12 cellular contexts compared by ENCODE assay signal in genomic region chr7:55549457-55549856, GRCh38. TPM values are rescaled to one million over a fixed set of nuclear protein-coding genes. Genes with fewer than 3 reads are reported as not detected.
DNase-seq lines count a peak whose midpoint lies in the region; ATAC-seq and TF ChIP-seq lines count a peak whose summit lies in the region.
"Had no signal": no experiment of that assay in that cellular context is flagged by ENCODE, and none has a peak within 500 bp of the region (broad histone marks: within the 10 kb centered on the region; RNA-seq: fewer than 3 reads in every experiment).

No MANE protein-coding gene starts in this region.

- peaks cover 17% of the 10 kb centered on the region for H3K36me3 Mint-ChIP-seq in CD4-positive, CD25-positive, alpha-beta regulatory T cell
- H3K36me3 Mint-ChIP-seq in HFFc6 (ENCODE audit: low read depth): peaks cover 5% of the 10 kb centered on the region; the same call in 1 of the 2 replicates

- DNase-seq in CD4-positive, CD25-positive, alpha-beta regulatory T cell: no peak
- no peak for DNase-seq in retina
- no peak for DNase-seq in SJCRH30
- DNase-seq in HFFc6: no peak
- DNase-seq: NCI-H1436 treated with DMSO at 0.1 percent for 48 hours, thyroid gland had no signal

- no peaks in the 10 kb centered on the region for H3K27me3 ChIP-seq in CD4-positive, CD25-positive, alpha-beta regulatory T cell (ENCODE audit: control insufficient read depth, insufficient read depth, low read length)
- H3K27me3 ChIP-seq in SJCRH30: no peaks in the 10 kb centered on the region
- H3K27me3 ChIP-seq: thyroid gland had no signal

- peaks cover 88% of the 10 kb centered on the region for H3K4me1 ChIP-seq in CD4-positive, CD25-positive, alpha-beta regulatory T cell (ENCODE audit: control insufficient read depth, insufficient read depth, low read length, poor library complexity, severe bottlenecking)
- peaks cover 19% of the 10 kb centered on the region for H3K4me1 ChIP-seq in SJCRH30

- no peaks in the 10 kb centered on the region for H3K9me3 ChIP-seq in CD4-positive, CD25-positive, alpha-beta regulatory T cell (ENCODE audit: control insufficient read depth in 2 of 2, low read length in 2 of 2)
- no peaks in the 10 kb centered on the region for H3K9me3 ChIP-seq in SJCRH30 (replicated peaks)
- H3K9me3 ChIP-seq: thyroid gland had no signal

- ATAC-seq in CD4-positive, CD25-positive, alpha-beta regulatory T cell (ENCODE audit: low read depth in 2 of 2): no peak
- ATAC-seq in GM19023 (IDR thresholded peaks at IDR 0.05; ENCODE audit: unreplicated experiment): peak; percentile 38
- peak; percentile 54 for ATAC-seq in HG02798 (IDR thresholded peaks at IDR 0.05; ENCODE audit: poor library complexity, unreplicated experiment)
- ATAC-seq in HG03175 (IDR thresholded peaks at IDR 0.05; ENCODE audit: unreplicated experiment): no peak
- ATAC-seq: esophagus mucosa had no signal

- H3K36me3 ChIP-seq in CD4-positive, CD25-positive, alpha-beta regulatory T cell (ENCODE audit: control insufficient read depth, insufficient read depth, low read length): peaks cover 9% of the 10 kb centered on the region
- no peaks in the 10 kb centered on the region; the same call in 1 of the 2 replicates for H3K36me3 ChIP-seq in SJCRH30
- H3K36me3 ChIP-seq: thyroid gland had no signal

- H3K9me3 Mint-ChIP-seq in CD4-positive, CD25-positive, alpha-beta regulatory T cell: no peaks in the 10 kb centered on the region
- H3K9me3 Mint-ChIP-seq in HFFc6: no peaks in the 10 kb centered on the region
- H3K9me3 Mint-ChIP-seq: neural crest cell had no signal

- H3K27me3 Mint-ChIP-seq in CD4-positive, CD25-positive, alpha-beta regulatory T cell: no peaks in the 10 kb centered on the region
- H3K27me3 Mint-ChIP-seq in HFFc6 (ENCODE audit: insufficient read depth): peaks cover 2% of the 10 kb centered on the region

- no peak overlapping the region for H3K4me3 ChIP-seq in CD4-positive, CD25-positive, alpha-beta regulatory T cell (ENCODE audit: low read depth, low read length)
- no peak overlapping the region for H3K4me3 ChIP-seq in SJCRH30
- H3K4me3 ChIP-seq: thyroid gland had no signal

- peak overlapping the region in 2 of 3 donors; percentile 65 to 78 for H3K27ac Mint-ChIP-seq in CD4-positive, CD25-positive, alpha-beta regulatory T cell
- H3K27ac Mint-ChIP-seq in HFFc6: no peak overlapping the region

- TF ChIP-seq CTCF in VCaP (conservative IDR thresholded peaks at IDR 0.05) (no peak), HFFc6 (IDR thresholded peaks at IDR 0.05) (no peak)

- H3K4me1 Mint-ChIP-seq in CD4-positive, CD25-positive, alpha-beta regulatory T cell: peaks cover 58 to 96% (median 84%) of the 10 kb centered on the region in 4 donors
- peaks cover 63% of the 10 kb centered on the region for H3K4me1 Mint-ChIP-seq in HFFc6 (ENCODE audit: low read depth)

- no peak overlapping the region for H3K27ac ChIP-seq in CD4-positive, CD25-positive, alpha-beta regulatory T cell (ENCODE audit: insufficient read depth, low read length, poor library complexity, severe bottlenecking)
- H3K27ac ChIP-seq in VCaP (peak overlapping the region; percentile 61), SJCRH30 (no peak overlapping the region)
- H3K27ac ChIP-seq: thyroid gland had no signal

- H3K4me3 Mint-ChIP-seq in CD4-positive, CD25-positive, alpha-beta regulatory T cell: peak overlapping the region in 2 of 4 donors; percentile 44 to 60
- no peak overlapping the region for H3K4me3 Mint-ChIP-seq in HFFc6
- H3K4me3 Mint-ChIP-seq: neural crest cell had no signal

RNA-seq across cellular contexts. Expression of gene VOPP1, which starts 22.8 kb away (rescaled TPM):
- total RNA-seq in CD4-positive, CD25-positive, alpha-beta regulatory T cell: 128 TPM
- polyA plus RNA-seq in CD4-positive, CD25-positive, alpha-beta regulatory T cell: 10 to 100 TPM; 40.3 to 68.4 (median 56.1) TPM
- 89.8 and 92.6 TPM in 2 replicates for total RNA-seq in SJCRH30 (2014; rRNA removed; shearing (Covaris generic))
- 100 to 1,000 TPM; 103 to 135 (median 122) TPM for total RNA-seq in HFFc6 (2021; fragmentation: NEBNext Ultra II Directional; extraction: Animal tissue kit (Norgen Biotek cat#: 25700))

Comparison
In these comparisons a context has a peak if more than half of its experiments do, and no peak if none do; other contexts are left out.
1. ATAC-seq: peak in GM19023 (single experiment) and HG02798 (single experiment); none in CD4-positive, CD25-positive, alpha-beta regulatory T cell (0 of 2) and HG03175 (single experiment).